Comparison of ENCODE assay signal across 11 cellular contexts in genomic region chr16:87887940-87888339, GRCh38. TPM values are rescaled to one million over a fixed set of nuclear protein-coding genes. Genes with fewer than 3 reads are reported as not detected.
DNase-seq lines count a peak whose midpoint lies in the region; ATAC-seq and TF ChIP-seq lines count a peak whose summit lies in the region.
"Not testable (repeated sequence)": the region's sequence is repeated elsewhere in the genome, so short reads cannot be mapped to it uniquely, and the experiment has no call there.
"Had no signal": no experiment of that assay in that cellular context is flagged by ENCODE, and none has a peak within 500 bp of the region (broad histone marks: within the 10 kb centered on the region; RNA-seq: fewer than 3 reads in every experiment).

No MANE protein-coding gene starts in this region.

- not testable (repeated sequence) for H3K27ac ChIP-seq in CD8-positive, alpha-beta T cell (ENCODE audit: low read depth, low read length); thyroid gland

- H3K27me3 Mint-ChIP-seq in CD8-positive, alpha-beta T cell (ENCODE audit: low read depth); activated CD8-positive, alpha-beta T cell treated with anti-CD3 and anti-CD28 coated beads, Interleukin-2, amount 10 ng/mL, durations not matched to agents 7 days and 5 days (ENCODE audit: low read depth): not testable (repeated sequence)
- peaks cover 21% of the 10 kb centered on the region for H3K27me3 Mint-ChIP-seq in dendritic cell treated with granulocyte-macrophage colony-stimulating factor and Interleukin-4, amounts not matched to agents 40 ng/mL and 50 ng/mL, for 4 days

- H3K4me1 Mint-ChIP-seq in CD8-positive, alpha-beta T cell (ENCODE audit: low read depth): not testable (repeated sequence)
- H3K4me1 Mint-ChIP-seq in activated CD8-positive, alpha-beta T cell treated with anti-CD3 and anti-CD28 coated beads, Interleukin-2, amount 10 ng/mL, durations not matched to agents 7 days and 5 days (ENCODE audit: low read depth): peaks cover 10% of the 10 kb centered on the region
- H3K4me1 Mint-ChIP-seq in dendritic cell treated with granulocyte-macrophage colony-stimulating factor and Interleukin-4, amounts not matched to agents 40 ng/mL and 50 ng/mL, for 4 days (ENCODE audit: low read depth): peaks cover 30% of the 10 kb centered on the region

- TF ChIP-seq POLR2A in thyroid gland (IDR thresholded peaks at IDR 0.05): not testable (repeated sequence)

- DNase-seq in AML-193 (lab: John Stamatoyannopoulos, UW) (peak; percentile 32 to 60), NOMO-1 treated with DMSO at 0.1 percent for 48 hours (lab: John Stamatoyannopoulos, UW; ENCODE audit: unreplicated experiment) (peak; percentile 51), medulla oblongata (ENCODE audit: extremely low spot score) (peak; percentile 58), thyroid gland (peak; percentile 46 to 48)
- DNase-seq in CD8-positive, alpha-beta T cell; activated CD8-positive, alpha-beta T cell treated with anti-CD3 and anti-CD28 coated beads, Interleukin-2, amount 10 ng/mL, durations not matched to agents 7 days and 5 days: not testable (repeated sequence)

- not testable (repeated sequence) for H3K9me3 ChIP-seq in CD8-positive, alpha-beta T cell (ENCODE audit: low read length); thyroid gland

- H3K4me3 ChIP-seq in CD8-positive, alpha-beta T cell (ENCODE audit: low read depth, low read length); thyroid gland (replicated peaks in 1 of 3): not testable (repeated sequence)

- not testable (repeated sequence) for ATAC-seq in CD8-positive, alpha-beta T cell; activated CD8-positive, alpha-beta T cell treated with anti-CD3 and anti-CD28 coated beads, Interleukin-2, amount 10 ng/mL, durations not matched to agents 7 days and 5 days

- POLR2A ChIA-PET in CD8-positive, alpha-beta T cell (lab: Charles Lee); activated CD8-positive, alpha-beta T cell treated with anti-CD3 and anti-CD28 coated beads, Interleukin-2, amount 10 ng/mL, durations not matched to agents 7 days and 5 days (lab: Charles Lee): not testable (repeated sequence)

- CTCF ChIA-PET in CD8-positive, alpha-beta T cell (lab: Charles Lee): interaction anchor here (0.6 to 2.2 kb wide), 3 partner anchors 12 to 109 kb away, joined by 3 to 11 read pairs (median 4); no protein-coding TSS in a partner anchor
- CTCF ChIA-PET in activated CD8-positive, alpha-beta T cell treated with anti-CD3 and anti-CD28 coated beads, Interleukin-2, amount 10 ng/mL, durations not matched to agents 7 days and 5 days (lab: Charles Lee): not testable (repeated sequence)

- not testable (repeated sequence) for H3K4me3 Mint-ChIP-seq in CD8-positive, alpha-beta T cell; activated CD8-positive, alpha-beta T cell treated with anti-CD3 and anti-CD28 coated beads, Interleukin-2, amount 10 ng/mL, durations not matched to agents 7 days and 5 days; dendritic cell treated with granulocyte-macrophage colony-stimulating factor and Interleukin-4, amounts not matched to agents 40 ng/mL and 50 ng/mL, for 4 days

- H3K36me3 Mint-ChIP-seq in CD8-positive, alpha-beta T cell; activated CD8-positive, alpha-beta T cell treated with anti-CD3 and anti-CD28 coated beads, Interleukin-2, amount 10 ng/mL, durations not matched to agents 7 days and 5 days (ENCODE audit: low read depth); dendritic cell treated with granulocyte-macrophage colony-stimulating factor and Interleukin-4, amounts not matched to agents 40 ng/mL and 50 ng/mL, for 4 days (ENCODE audit: low read depth): not testable (repeated sequence)

- H3K4me1 ChIP-seq in CD8-positive, alpha-beta T cell (ENCODE audit: insufficient read depth, low read length); thyroid gland: not testable (repeated sequence)

- 55 to 68% methylated on average over 8 of the region's 8 CpGs for WGBS in thyroid gland, 2 donors

- not testable (repeated sequence) for H3K36me3 ChIP-seq in CD8-positive, alpha-beta T cell (ENCODE audit: insufficient read depth, low read length); thyroid gland

- H3K27me3 ChIP-seq in CD8-positive, alpha-beta T cell (ENCODE audit: insufficient read depth, low read length); thyroid gland: not testable (repeated sequence)

- TF ChIP-seq CTCF in CD8-positive, alpha-beta T cell (IDR thresholded peaks at IDR 0.05); thyroid gland (IDR thresholded peaks at IDR 0.05): not testable (repeated sequence)

- intact Hi-C loops in CD8-positive, alpha-beta T cell (cut with DNase I, micrococcal nuclease); dendritic cell treated with granulocyte-macrophage colony-stimulating factor and Interleukin-4, amounts not matched to agents 40 ng/mL and 50 ng/mL, for 4 days (cut with micrococcal nuclease); thyroid gland (cut with DNase I): not testable (repeated sequence)

- not testable (repeated sequence) for H3K9me3 Mint-ChIP-seq in CD8-positive, alpha-beta T cell; activated CD8-positive, alpha-beta T cell treated with anti-CD3 and anti-CD28 coated beads, Interleukin-2, amount 10 ng/mL, durations not matched to agents 7 days and 5 days (ENCODE audit: insufficient read depth)
- H3K9me3 Mint-ChIP-seq in dendritic cell treated with granulocyte-macrophage colony-stimulating factor and Interleukin-4, amounts not matched to agents 40 ng/mL and 50 ng/mL, for 4 days: peaks cover 10% of the 10 kb centered on the region

- H3K27ac Mint-ChIP-seq in CD8-positive, alpha-beta T cell: peak overlapping the region; percentile 16
- H3K27ac Mint-ChIP-seq in activated CD8-positive, alpha-beta T cell treated with anti-CD3 and anti-CD28 coated beads, Interleukin-2, amount 10 ng/mL, durations not matched to agents 7 days and 5 days: peak overlapping the region; percentile 13
- H3K27ac Mint-ChIP-seq in dendritic cell treated with granulocyte-macrophage colony-stimulating factor and Interleukin-4, amounts not matched to agents 40 ng/mL and 50 ng/mL, for 4 days: peak overlapping the region; percentile 38

RNA-seq across cellular contexts. Expression of gene SLC7A5, which starts 18.6 kb away (rescaled TPM):
- total RNA-seq in CD8-positive, alpha-beta T cell: 100 to 1,000 TPM; 359 to 369 TPM
- 100 to 1,000 TPM; 114 to 118 TPM for total RNA-seq in activated CD8-positive, alpha-beta T cell treated with anti-CD3 and anti-CD28 coated beads, Interleukin-2, amount 10 ng/mL, durations not matched to agents 7 days and 5 days
- 1 to 10 TPM; 1.1 to 5.2 (median 2.2) TPM for total RNA-seq in thyroid gland

RNA-seq across cellular contexts. Expression of gene CA5A, which starts 48.4 kb away (rescaled TPM):
- not detected for total RNA-seq in CD8-positive, alpha-beta T cell
- total RNA-seq in activated CD8-positive, alpha-beta T cell treated with anti-CD3 and anti-CD28 coated beads, Interleukin-2, amount 10 ng/mL, durations not matched to agents 7 days and 5 days: not detected
- not detected for total RNA-seq in thyroid gland
- total RNA-seq: CD4-positive, alpha-beta T cell; Daoy; GM23338; HT-29 had no signal

Comparison
In these comparisons a context has a peak if more than half of its experiments do, and no peak if none do; other contexts are left out.
1. RNA of gene SLC7A5, which starts 18.6 kb away (total RNA-seq): 359 to 369 TPM in CD8-positive, alpha-beta T cell and 114 to 118 TPM in activated CD8-positive, alpha-beta T cell treated with anti-CD3 and anti-CD28 coated beads, Interleukin-2, amount 10 ng/mL, durations not matched to agents 7 days and 5 days; 1.1 to 5.2 TPM in thyroid gland; every median in the first group is over 10 times any median in the second.
2. Peak in every context shown above with its lines, with median percentiles within 50 percentile points of each other: H3K27ac Mint-ChIP-seq.